ENCODE assay signal across 9 cellular contexts in the genomic region with DNA sequence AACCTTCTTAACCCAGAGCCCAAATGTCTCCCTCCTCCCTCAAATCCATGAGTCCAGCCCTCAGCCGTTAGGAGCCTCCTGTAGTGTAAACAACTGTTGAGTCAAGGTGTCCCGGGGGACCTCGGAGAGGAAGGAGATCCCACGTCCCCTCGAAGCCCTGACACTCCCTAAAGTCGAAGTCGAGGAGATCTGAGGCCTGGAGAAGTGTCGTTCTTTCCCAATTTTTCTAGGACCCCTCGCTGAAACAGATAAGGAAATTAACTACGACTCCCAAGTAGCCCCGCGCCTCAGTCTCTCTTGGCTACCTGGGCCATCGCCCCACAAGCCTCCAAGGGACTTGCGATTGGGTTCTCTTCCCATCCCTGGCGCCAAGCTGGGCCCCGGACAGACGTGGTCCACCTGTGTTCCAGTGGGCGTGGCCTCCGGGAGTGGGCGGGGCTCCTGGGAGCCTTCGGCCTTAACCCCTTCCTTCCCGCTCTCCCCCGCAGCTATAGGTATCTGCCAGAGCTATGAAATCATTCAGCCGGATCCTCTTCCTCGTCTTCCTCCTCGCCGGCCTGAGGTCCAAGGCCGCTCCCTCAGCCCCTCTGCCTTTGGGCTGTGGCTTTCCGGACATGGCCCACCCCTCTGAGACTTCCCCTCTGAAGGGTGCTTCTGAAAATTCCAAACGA. TPM values are rescaled to one million over a fixed set of nuclear protein-coding genes. Genes with fewer than 3 reads are reported as not detected.
DNase-seq lines count a peak whose midpoint lies in the region; ATAC-seq and TF ChIP-seq lines count a peak whose summit lies in the region.
"Had no signal": no experiment of that assay in that cellular context is flagged by ENCODE, and none has a peak within 500 bp of the region (broad histone marks: within the 10 kb centered on the region; RNA-seq: fewer than 3 reads in every experiment).

No MANE protein-coding gene starts in this region.

- peak overlapping the region in 1 of 4 donors; percentile 58 for H3K4me3 Mint-ChIP-seq in IgD-negative memory B cell
- peak overlapping the region; percentile 64 for H3K4me3 Mint-ChIP-seq in nephron progenitor cell

- DNase-seq in NCI-H345 (lab: John Stamatoyannopoulos, UW) (peak; percentile 27), NCI-H345 treated with DMSO at 0.1 percent for 48 hours (lab: John Stamatoyannopoulos, UW; ENCODE audit: unreplicated experiment) (no peak), nephron progenitor cell (peak; percentile 80), amniotic stem cell (lab: John Stamatoyannopoulos, UW) (no peak), AML-193 (lab: John Stamatoyannopoulos, UW) (no peak)
- DNase-seq in activated CD4-positive, alpha-beta T cell treated with anti-CD3 and anti-CD28 coated beads, Interleukin-2, amount 50 U/mL, for 48 hours = peak; percentile 51 to 56
- DNase-seq: NCI-H524 treated with DMSO at 0.1 percent for 48 hours had no signal

- no peaks in the 10 kb centered on the region for H3K9me3 Mint-ChIP-seq in IgD-negative memory B cell
- H3K9me3 Mint-ChIP-seq in nephron progenitor cell = peaks cover 4% of the 10 kb centered on the region

- no peaks in the 10 kb centered on the region for H3K36me3 Mint-ChIP-seq in IgD-negative memory B cell
- no peaks in the 10 kb centered on the region for H3K36me3 Mint-ChIP-seq in nephron progenitor cell (ENCODE audit: low read depth)

- peaks cover 79% of the 10 kb centered on the region for H3K27me3 Mint-ChIP-seq in IgD-negative memory B cell
- peaks cover 99% of the 10 kb centered on the region for H3K27me3 Mint-ChIP-seq in nephron progenitor cell (ENCODE audit: low read depth, poor library complexity)

- no peak for ATAC-seq in HG03378 (IDR thresholded peaks at IDR 0.05; ENCODE audit: unreplicated experiment)

- no peak for TF ChIP-seq CTCF in nephron progenitor cell (IDR thresholded peaks at IDR 0.05)

- H3K27ac Mint-ChIP-seq in IgD-negative memory B cell (peak overlapping the region in 2 of 3 donors; percentile 33 to 52), nephron progenitor cell (no peak overlapping the region)

- peaks cover 26 to 64% (median 45%) of the 10 kb centered on the region in 3 donors for H3K4me1 Mint-ChIP-seq in IgD-negative memory B cell
- peaks cover 81% of the 10 kb centered on the region for H3K4me1 Mint-ChIP-seq in nephron progenitor cell

RNA-seq across cellular contexts. Expression of a gene that starts 0.9 kb away (rescaled TPM):
- not detected for polyA plus RNA-seq in IgD-negative memory B cell

RNA-seq across cellular contexts. Expression of a gene that starts 2.8 kb away (rescaled TPM):
- not detected for polyA plus RNA-seq in IgD-negative memory B cell

RNA-seq across cellular contexts. Expression of a gene that starts 15.3 kb away (rescaled TPM):
- not detected for polyA plus RNA-seq in IgD-negative memory B cell

RNA-seq across cellular contexts. Expression of a gene that starts 25.6 kb away (rescaled TPM):
- polyA plus RNA-seq in IgD-negative memory B cell = 98.8 TPM

RNA-seq across cellular contexts. Expression of a gene that starts 27.0 kb away (rescaled TPM):
- polyA plus RNA-seq in IgD-negative memory B cell = 67.5 TPM

Comparison
In these comparisons a context has a peak if more than half of its experiments do, and no peak if none do; other contexts are left out.
1. DNase-seq: peak in NCI-H345 (single experiment), activated CD4-positive, alpha-beta T cell treated with anti-CD3 and anti-CD28 coated beads, Interleukin-2, amount 50 U/mL, for 48 hours (2 of 2) and nephron progenitor cell (single experiment); none in NCI-H345 treated with DMSO at 0.1 percent for 48 hours (single experiment), amniotic stem cell (single experiment) and AML-193 (0 of 2).